Comparison of ENCODE assay signal across 20 cellular contexts in the genomic region with DNA sequence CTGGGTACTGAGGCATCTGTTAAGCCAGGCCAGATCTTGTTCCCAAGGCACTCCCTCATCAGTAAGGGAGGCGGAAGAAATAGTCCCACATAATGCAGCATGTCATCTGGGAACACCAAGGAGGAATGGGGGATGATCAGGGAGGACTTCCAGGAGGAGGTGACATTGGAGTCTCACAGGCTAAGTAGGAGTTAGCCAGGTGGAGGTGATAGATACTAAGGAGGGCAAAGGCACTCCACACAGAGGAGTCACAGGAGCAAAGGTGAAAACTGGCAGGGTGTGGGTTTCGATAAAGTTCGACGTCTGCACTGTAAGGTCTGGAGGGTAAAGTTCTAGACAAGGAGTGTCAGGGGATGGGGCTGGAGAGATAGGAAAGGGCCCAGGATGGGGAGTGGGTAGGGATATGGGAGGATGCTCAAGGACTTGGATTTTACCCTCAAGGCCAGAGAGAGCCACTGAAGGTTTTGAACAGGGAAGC. TPM values are rescaled to one million over a fixed set of nuclear protein-coding genes. Genes with fewer than 3 reads are reported as not detected.
DNase-seq lines count a peak whose midpoint lies in the region; ATAC-seq and TF ChIP-seq lines count a peak whose summit lies in the region.
"Had no signal": no experiment of that assay in that cellular context is flagged by ENCODE, and none has a peak within 500 bp of the region (broad histone marks: within the 10 kb centered on the region; RNA-seq: fewer than 3 reads in every experiment).

No MANE protein-coding gene starts in this region.

- no peaks in the 10 kb centered on the region for H3K27me3 Mint-ChIP-seq in stimulated activated naive CD8-positive, alpha-beta T cell treated with anti-CD3 and anti-CD28 coated beads, Interleukin-15, amount 100 ng/mL, for 72 hours
- H3K27me3 Mint-ChIP-seq in activated T-helper 17 cell treated with anti-CD3 and anti-CD28 coated beads, Interleukin-2, amount 50 U/mL, for 72 hours: no peaks in the 10 kb centered on the region
- H3K27me3 Mint-ChIP-seq in glutamatergic neuron (ENCODE audit: unreplicated experiment) (peaks cover 7% of the 10 kb centered on the region), type B pancreatic cell (peaks cover 4% of the 10 kb centered on the region)

- ATAC-seq in stimulated activated naive CD8-positive, alpha-beta T cell treated with anti-CD3 and anti-CD28 coated beads, Interleukin-15, amount 100 ng/mL, for 72 hours: no peak
- ATAC-seq in stimulated activated naive CD8-positive, alpha-beta T cell treated with anti-CD3 and anti-CD28 coated beads, Interleukin-15, Interleukin-2, amounts not matched to agents 100 U/mL and 50 U/mL, for 24 hours: no peak
- ATAC-seq in activated T-helper 17 cell treated with anti-CD3 and anti-CD28 coated beads, Interleukin-2, amount 50 U/mL, for 72 hours (replicated peaks): no peak
- no peak for ATAC-seq in HG03432 (IDR thresholded peaks at IDR 0.05; ENCODE audit: unreplicated experiment)
- ATAC-seq: CD8-positive, alpha-beta T cell; GM12878; GM23338 had no signal

- peak overlapping the region; percentile 29 to 42 for H3K27ac Mint-ChIP-seq in stimulated activated naive CD8-positive, alpha-beta T cell treated with anti-CD3 and anti-CD28 coated beads, Interleukin-15, amount 100 ng/mL, for 72 hours
- H3K27ac Mint-ChIP-seq in activated T-helper 17 cell treated with anti-CD3 and anti-CD28 coated beads, Interleukin-2, amount 50 U/mL, for 72 hours: peak overlapping the region; percentile 6
- H3K27ac Mint-ChIP-seq in glutamatergic neuron (ENCODE audit: unreplicated experiment) (peak overlapping the region; percentile 15), type B pancreatic cell (peak overlapping the region; percentile 12)
- H3K27ac Mint-ChIP-seq: B cell; CD4-positive, CD25-positive, alpha-beta regulatory T cell; CD8-positive, alpha-beta T cell; GM23338; HFFc6 had no signal

- TF ChIP-seq CTCF in glutamatergic neuron (IDR thresholded peaks at IDR 0.05; ENCODE audit: partially characterized antibody, unreplicated experiment) (no peak), type B pancreatic cell (conservative IDR thresholded peaks at IDR 0.05) (no peak)

- H3K4me3 Mint-ChIP-seq in stimulated activated naive CD8-positive, alpha-beta T cell treated with anti-CD3 and anti-CD28 coated beads, Interleukin-15, amount 100 ng/mL, for 72 hours: no peak overlapping the region
- H3K4me3 Mint-ChIP-seq in activated T-helper 17 cell treated with anti-CD3 and anti-CD28 coated beads, Interleukin-2, amount 50 U/mL, for 72 hours: no peak overlapping the region
- no peak overlapping the region for H3K4me3 Mint-ChIP-seq in glutamatergic neuron (ENCODE audit: unreplicated experiment)
- no peak overlapping the region for H3K4me3 Mint-ChIP-seq in type B pancreatic cell
- H3K4me3 Mint-ChIP-seq: B cell; CD4-positive, CD25-positive, alpha-beta regulatory T cell; CD8-positive, alpha-beta T cell; GM23338; HFFc6 had no signal

- no peaks in the 10 kb centered on the region for H3K9me3 Mint-ChIP-seq in stimulated activated naive CD8-positive, alpha-beta T cell treated with anti-CD3 and anti-CD28 coated beads, Interleukin-15, amount 100 ng/mL, for 72 hours
- H3K9me3 Mint-ChIP-seq in activated T-helper 17 cell treated with anti-CD3 and anti-CD28 coated beads, Interleukin-2, amount 50 U/mL, for 72 hours: no peaks in the 10 kb centered on the region
- H3K9me3 Mint-ChIP-seq in glutamatergic neuron (ENCODE audit: unreplicated experiment) (peaks cover 5% of the 10 kb centered on the region), type B pancreatic cell (no peaks in the 10 kb centered on the region)
- H3K9me3 Mint-ChIP-seq: CD8-positive, alpha-beta T cell; GM23338; HFFc6 had no signal

- H3K4me1 Mint-ChIP-seq in stimulated activated naive CD8-positive, alpha-beta T cell treated with anti-CD3 and anti-CD28 coated beads, Interleukin-15, amount 100 ng/mL, for 72 hours: no peaks in the 10 kb centered on the region
- no peaks in the 10 kb centered on the region for H3K4me1 Mint-ChIP-seq in activated T-helper 17 cell treated with anti-CD3 and anti-CD28 coated beads, Interleukin-2, amount 50 U/mL, for 72 hours
- H3K4me1 Mint-ChIP-seq in glutamatergic neuron (ENCODE audit: low read depth, unreplicated experiment) (peaks cover 19% of the 10 kb centered on the region), type B pancreatic cell (ENCODE audit: unreplicated experiment) (peaks cover 4% of the 10 kb centered on the region)
- H3K4me1 Mint-ChIP-seq: B cell; CD4-positive, CD25-positive, alpha-beta regulatory T cell had no signal

- DNase-seq in stimulated activated naive CD8-positive, alpha-beta T cell treated with anti-CD3 and anti-CD28 coated beads, Interleukin-15, amount 100 ng/mL, for 72 hours: no peak
- no peak for DNase-seq in stimulated activated naive CD8-positive, alpha-beta T cell treated with anti-CD3 and anti-CD28 coated beads, Interleukin-15, Interleukin-2, amounts not matched to agents 100 U/mL and 50 U/mL, for 24 hours
- DNase-seq in glutamatergic neuron (no peak), type B pancreatic cell (ENCODE audit: extremely low spot score, unreplicated experiment) (no peak), NCI-H526 treated with DMSO at 0.1 percent for 48 hours (lab: John Stamatoyannopoulos, UW) (no peak), NCI-H146 treated with DMSO at 0.1 percent for 48 hours (lab: John Stamatoyannopoulos, UW; ENCODE audit: unreplicated experiment) (no peak)
- DNase-seq: 8988T; Caco-2; CD4-positive, CD25-positive, alpha-beta regulatory T cell; CD8-positive, alpha-beta T cell; DMS 273 treated with DMSO at 0.1 percent for 48 hours; DMS79; EL; HFFc6 had no signal

- no peaks in the 10 kb centered on the region for H3K36me3 Mint-ChIP-seq in activated T-helper 17 cell treated with anti-CD3 and anti-CD28 coated beads, Interleukin-2, amount 50 U/mL, for 72 hours (ENCODE audit: low read depth)
- H3K36me3 Mint-ChIP-seq in glutamatergic neuron (ENCODE audit: unreplicated experiment): no peaks in the 10 kb centered on the region
- no peaks in the 10 kb centered on the region for H3K36me3 Mint-ChIP-seq in type B pancreatic cell
- H3K36me3 Mint-ChIP-seq: CD4-positive, CD25-positive, alpha-beta regulatory T cell; CD8-positive, alpha-beta T cell had no signal

RNA-seq across cellular contexts. Expression of a gene that starts 6.2 kb away (rescaled TPM):
- total RNA-seq in activated T-helper 17 cell treated with anti-CD3 and anti-CD28 coated beads, Interleukin-2, amount 50 U/mL, for 72 hours: not detected
- 0.25 TPM for total RNA-seq in glutamatergic neuron (ENCODE audit: unreplicated experiment)
- 0.19 and 0.31 TPM in 2 replicates for total RNA-seq in type B pancreatic cell (ENCODE audit: low replicate concordance)
- total RNA-seq: A673; B cell; Caco-2; CD4-positive, CD25-positive, alpha-beta regulatory T cell; CD8-positive, alpha-beta T cell; GM12878; GM23338; HFFc6 had no signal
